ENCODE assay signal across 13 cellular contexts in the genomic region with DNA sequence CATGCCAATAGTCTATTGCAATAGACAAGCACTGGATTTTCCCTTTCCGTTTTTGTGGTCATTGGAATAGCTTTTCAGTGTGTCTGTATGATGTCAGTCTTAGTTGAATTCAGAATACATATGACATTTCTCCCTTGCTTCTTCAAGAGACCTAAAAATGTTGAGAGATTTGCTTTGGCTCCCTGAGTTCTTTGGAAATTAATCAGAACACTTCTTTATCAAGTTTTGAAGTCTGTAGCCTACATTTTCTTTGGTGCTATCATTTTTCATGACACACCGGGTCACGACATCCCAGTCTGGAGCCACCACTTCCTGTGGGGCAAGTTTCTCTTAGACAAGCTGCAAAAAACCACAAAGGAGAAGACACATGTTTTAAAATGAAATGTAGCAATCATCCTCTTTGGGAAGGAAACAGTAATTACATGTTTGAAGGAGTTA.
DNase-seq lines count a peak whose midpoint lies in the region; ATAC-seq and TF ChIP-seq lines count a peak whose summit lies in the region.
"Had no signal": no experiment of that assay in that cellular context is flagged by ENCODE, and none has a peak within 500 bp of the region (broad histone marks: within the 10 kb centered on the region; RNA-seq: fewer than 3 reads in every experiment).

No MANE protein-coding gene starts in this region.

- no peaks in the 10 kb centered on the region for H3K27me3 Mint-ChIP-seq in stimulated activated naive CD8-positive, alpha-beta T cell treated with anti-CD3 and anti-CD28 coated beads, Interleukin-15, amount 100 ng/mL, for 72 hours

- no peaks in the 10 kb centered on the region for H3K9me3 Mint-ChIP-seq in stimulated activated naive CD8-positive, alpha-beta T cell treated with anti-CD3 and anti-CD28 coated beads, Interleukin-15, amount 100 ng/mL, for 72 hours

- H3K36me3 ChIP-seq in brain microvascular endothelial cell (replicated peaks) (no peaks in the 10 kb centered on the region), skeletal muscle satellite cell (ENCODE audit: insufficient read depth, low read length) (no peaks in the 10 kb centered on the region)

- H3K4me3 Mint-ChIP-seq in stimulated activated naive CD8-positive, alpha-beta T cell treated with anti-CD3 and anti-CD28 coated beads, Interleukin-15, amount 100 ng/mL, for 72 hours, result no peak overlapping the region

- H3K9ac ChIP-seq in skeletal muscle satellite cell (ENCODE audit: low read depth, low read length), result peak overlapping the region; percentile 12

- H3K27me3 ChIP-seq in brain microvascular endothelial cell (replicated peaks) (no peaks in the 10 kb centered on the region), skeletal muscle satellite cell (ENCODE audit: control insufficient read depth, insufficient read depth, low read length) (no peaks in the 10 kb centered on the region)

- peak overlapping the region; percentile 63 for H3K27ac ChIP-seq in brain microvascular endothelial cell
- H3K27ac ChIP-seq: SK-N-MC had no signal

- in situ Hi-C loops in brain microvascular endothelial cell (cut with HindIII; ENCODE audit: low pct_ligation_motif_present, low sequenced_read_pairs), result no loop called here

- TF ChIP-seq CTCF in NB4 (IDR thresholded peaks at IDR 0.05; ENCODE audit: low read depth, low read length), result no peak
- no peak for TF ChIP-seq CTCF in brain microvascular endothelial cell (IDR thresholded peaks at IDR 0.05; ENCODE audit: low read depth, low read length, missing control alignments)

- peak overlapping the region; percentile 4 for H3K4me2 ChIP-seq in skeletal muscle satellite cell (ENCODE audit: low read length)

- H3K27ac Mint-ChIP-seq in stimulated activated naive CD8-positive, alpha-beta T cell treated with anti-CD3 and anti-CD28 coated beads, Interleukin-15, amount 100 ng/mL, for 72 hours, result no peak overlapping the region

- H3K4me3 ChIP-seq in NB4 (ENCODE audit: low read depth, low read length) (no peak overlapping the region), brain microvascular endothelial cell (ENCODE audit: low read depth, low read length) (no peak overlapping the region), skeletal muscle satellite cell (ENCODE audit: low read length) (no peak overlapping the region)
- H3K4me3 ChIP-seq: K562, SK-N-MC had no signal

- ATAC-seq in stimulated activated naive CD8-positive, alpha-beta T cell treated with anti-CD3 and anti-CD28 coated beads, Interleukin-15, amount 100 ng/mL, for 72 hours, result no peak
- ATAC-seq: K562 had no signal

- peaks cover 15% of the 10 kb centered on the region for H3K4me1 ChIP-seq in skeletal muscle satellite cell (ENCODE audit: control insufficient read depth, insufficient read depth, low read length)

- peaks cover 7% of the 10 kb centered on the region for H3K4me1 Mint-ChIP-seq in stimulated activated naive CD8-positive, alpha-beta T cell treated with anti-CD3 and anti-CD28 coated beads, Interleukin-15, amount 100 ng/mL, for 72 hours

- no peak for TF ChIP-seq POLR2A in NB4 (IDR thresholded peaks at IDR 0.05; ENCODE audit: extremely low read depth, insufficient read length)

- H3K9me3 ChIP-seq in skeletal muscle satellite cell (replicated peaks; ENCODE audit: low read length), result no peaks in the 10 kb centered on the region

- DNase-seq in SKM-1 treated with dmso at 0.1 percent for 144 hours (lab: John Stamatoyannopoulos, UW; ENCODE audit: unreplicated experiment), result peak; percentile 40
- no peak for DNase-seq in SKM-1 (lab: John Stamatoyannopoulos, UW; ENCODE audit: unreplicated experiment)
- peak; percentile 68 for DNase-seq in NB4 (ENCODE audit: low read depth)
- peak; percentile 95 for DNase-seq in brain microvascular endothelial cell
- DNase-seq in DMS79 treated with DMSO at 0.1 percent for 48 hours (lab: John Stamatoyannopoulos, UW), result no peak
- no peak for DNase-seq in stimulated activated naive CD8-positive, alpha-beta T cell treated with anti-CD3 and anti-CD28 coated beads, Interleukin-15, amount 100 ng/mL, for 72 hours
- no peak for DNase-seq in epidermal melanocyte (ENCODE audit: insufficient read length, low spot score)
- DNase-seq: 8988T; activated CD4-positive, alpha-beta T cell treated with anti-CD3 and anti-CD28 coated beads, Interleukin-2, amount 50 U/mL, for 4 hours; NCI-H524 had no signal

Comparison
In these comparisons a context has a peak if more than half of its experiments do, and no peak if none do; other contexts are left out.
1. DNase-seq: peak in SKM-1 treated with dmso at 0.1 percent for 144 hours (single experiment), NB4 (single experiment) and brain microvascular endothelial cell (single experiment); none in SKM-1 (single experiment), DMS79 treated with DMSO at 0.1 percent for 48 hours (single experiment), stimulated activated naive CD8-positive, alpha-beta T cell treated with anti-CD3 and anti-CD28 coated beads, Interleukin-15, amount 100 ng/mL, for 72 hours (0 of 2) and epidermal melanocyte (single experiment).